In genomic region chr3:172213168-172213567, GRCh38 we compare ENCODE assay signal across 12 cellular contexts.
DNase-seq lines count a peak whose midpoint lies in the region; ATAC-seq, FAIRE-seq and TF ChIP-seq lines count a peak whose summit lies in the region.
"Had no signal": no experiment of that assay in that cellular context is flagged by ENCODE, and none has a peak within 500 bp of the region (broad histone marks: within the 10 kb centered on the region; RNA-seq: fewer than 3 reads in every experiment).

No MANE protein-coding gene starts in this region.

- no peak overlapping the region for H3K9ac ChIP-seq in keratinocyte (ENCODE audit: control insufficient read depth, extremely low read depth, insufficient read depth, low read length)

- H3K4me2 ChIP-seq in keratinocyte (ENCODE audit: control insufficient read depth, extremely low read depth, insufficient read depth, low read depth, low read length): no peak overlapping the region

- H4K20me1 ChIP-seq in keratinocyte (ENCODE audit: control insufficient read depth, extremely low read depth, insufficient read depth, low read length): no peaks in the 10 kb centered on the region

- no peak overlapping the region for H3K4me3 ChIP-seq in keratinocyte (ENCODE audit: control insufficient read depth in 2 of 3, extremely low read depth in 1 of 3, insufficient read depth in 2 of 3, low read depth in 1 of 3, low read length in 3 of 3)
- H3K4me3 ChIP-seq: sigmoid colon had no signal

- DNase-seq in Daoy (ENCODE audit: low read depth) (peak; percentile 84), RPMI7951 (ENCODE audit: low read depth) (peak; percentile 86), keratinocyte (ENCODE audit: low read depth, low spot score) (peak; percentile 25), MV-4-11 (lab: John Stamatoyannopoulos, UW) (no peak), NCI-H1694 treated with DMSO at 0.1 percent for 48 hours (lab: John Stamatoyannopoulos, UW) (no peak)
- DNase-seq: activated CD8-positive, alpha-beta memory T cell treated with anti-CD3 and anti-CD28 coated beads, Interleukin-2, amount 50 U/mL, for 4 hours; central memory CD4-positive, alpha-beta T cell; foreskin fibroblast; sigmoid colon had no signal

- dilution Hi-C loops in keratinocyte (cut with MboI; ENCODE audit: extremely low pct_ligation_motif_present, low sequenced_read_pairs): no loop called here

- ATAC-seq in GM18868 (IDR thresholded peaks at IDR 0.05; ENCODE audit: unreplicated experiment) (peak; percentile 83), GM21390 (IDR thresholded peaks at IDR 0.05; ENCODE audit: unreplicated experiment) (no peak), GM21723 (IDR thresholded peaks at IDR 0.05; ENCODE audit: unreplicated experiment) (no peak)

- no peak for FAIRE-seq in keratinocyte (lab: Jason Lieb, UNC)

- H3K9me1 ChIP-seq in keratinocyte (ENCODE audit: control insufficient read depth, extremely low read depth, insufficient read depth, low read length): no peaks in the 10 kb centered on the region

- H3K36me3 ChIP-seq in keratinocyte (ENCODE audit: control insufficient read depth in 2 of 2, extremely low read depth in 1 of 2, insufficient read depth in 2 of 2, low read length in 2 of 2): no peaks in the 10 kb centered on the region
- H3K36me3 ChIP-seq: sigmoid colon had no signal

- H3K9me3 ChIP-seq in keratinocyte (ENCODE audit: control insufficient read depth, low read depth, low read length): no peaks in the 10 kb centered on the region
- H3K9me3 ChIP-seq: sigmoid colon had no signal

- no peaks in the 10 kb centered on the region for H3K27me3 ChIP-seq in keratinocyte (ENCODE audit: control insufficient read depth, extremely low read depth, insufficient read depth, low read length)
- H3K27me3 ChIP-seq: sigmoid colon had no signal

- H3K27ac ChIP-seq in keratinocyte (ENCODE audit: control insufficient read depth, insufficient read depth, low read length): peak overlapping the region; percentile 23

- H3K79me2 ChIP-seq in keratinocyte (ENCODE audit: control insufficient read depth, insufficient read depth, low read length): peaks cover 56% of the 10 kb centered on the region

- H3K4me1 ChIP-seq in keratinocyte (ENCODE audit: control insufficient read depth, extremely low read depth, insufficient read depth, low read length): peaks cover 27% of the 10 kb centered on the region

- TF ChIP-seq CTCF in keratinocyte (optimal IDR thresholded peaks at IDR 0.05 in 1 of 3, IDR thresholded peaks at IDR 0.05 in 1 of 3, conservative IDR thresholded peaks at IDR 0.05 in 1 of 3; ENCODE audit: extremely low read depth in 1 of 3, insufficient read depth in 2 of 3, low read length in 3 of 3): no peak

- H2AFZ ChIP-seq in keratinocyte (ENCODE audit: control insufficient read depth, low read length): no peak overlapping the region

Comparison
In these comparisons a context has a peak if more than half of its experiments do, and no peak if none do; other contexts are left out.
1. DNase-seq: peak in Daoy (single experiment), RPMI7951 (single experiment) and keratinocyte (single experiment); none in MV-4-11 (single experiment) and NCI-H1694 treated with DMSO at 0.1 percent for 48 hours (single experiment).